In the genomic region with DNA sequence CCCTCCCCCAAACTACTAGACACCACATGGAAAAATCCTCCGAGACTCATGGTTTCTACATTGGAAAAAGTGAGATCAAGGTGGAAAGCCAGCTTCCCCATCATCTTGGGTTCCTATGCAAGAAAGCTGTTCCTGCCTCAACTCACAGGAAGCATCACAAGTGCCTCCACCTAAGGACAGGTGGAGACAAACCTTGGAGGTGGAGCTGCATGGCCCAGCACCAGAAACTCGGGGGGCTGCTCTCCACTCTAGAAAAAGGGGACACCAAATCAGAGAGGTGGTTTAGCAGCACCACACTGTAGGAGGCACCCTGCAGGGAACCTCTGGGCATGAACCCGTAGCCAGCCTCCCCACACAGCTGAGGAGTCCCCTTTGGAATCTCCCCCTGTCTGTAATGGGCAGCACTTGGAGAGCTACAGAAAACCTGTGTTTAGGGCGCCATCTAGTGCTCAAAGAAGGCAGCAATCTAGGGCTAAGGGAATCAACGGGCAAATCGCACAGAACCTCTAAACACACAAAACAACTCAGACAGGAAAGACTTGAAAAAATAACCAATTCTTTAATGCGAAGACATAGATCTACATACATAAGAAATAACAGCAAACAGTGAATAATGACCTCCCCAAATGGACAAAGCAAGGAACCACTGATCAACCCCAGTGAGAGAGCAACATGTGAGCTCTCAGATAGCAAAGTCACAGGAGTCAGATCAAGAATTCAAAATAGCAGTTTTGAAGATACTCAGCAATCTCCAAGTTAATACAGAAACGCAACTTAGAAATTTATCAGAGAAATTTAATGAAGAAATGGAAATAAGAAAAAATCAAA, we compare ENCODE assay signal across 9 cellular contexts. TPM values are rescaled to one million over a fixed set of nuclear protein-coding genes. Genes with fewer than 3 reads are reported as not detected.
DNase-seq lines count a peak whose midpoint lies in the region; ATAC-seq and TF ChIP-seq lines count a peak whose summit lies in the region.
"Had no signal": no experiment of that assay in that cellular context is flagged by ENCODE, and none has a peak within 500 bp of the region (broad histone marks: within the 10 kb centered on the region; RNA-seq: fewer than 3 reads in every experiment).

No MANE protein-coding gene starts in this region.

- ATAC-seq in left cardiac atrium (peak; percentile 67 to 82), GM18520 (IDR thresholded peaks at IDR 0.05; ENCODE audit: unreplicated experiment) (no peak)

- DNase-seq in Caco-2 = peak; percentile 52
- DNase-seq in GM20000 (ENCODE audit: low spot score) = peak; percentile 51
- peak; percentile 62 to 63 for DNase-seq in Kasumi-1 (lab: John Stamatoyannopoulos, UW)
- peak; percentile 3 for DNase-seq in SKM-1 (lab: John Stamatoyannopoulos, UW; ENCODE audit: unreplicated experiment)
- DNase-seq in activated naive CD8-positive, alpha-beta T cell treated with anti-CD3 and anti-CD28 coated beads, Interleukin-2, amount 50 U/mL, for 16 hours (ENCODE audit: low read depth, low spot score) = peak; percentile 1
- peak; percentile 54 for DNase-seq in left cardiac atrium
- no peak for DNase-seq in retinal pigment epithelial cell (ENCODE audit: low read depth)

- no peaks in the 10 kb centered on the region for H3K27me3 ChIP-seq in Caco-2 (replicated peaks; ENCODE audit: control insufficient read depth, insufficient read depth, low read length)

- TF ChIP-seq CTCF in Caco-2 (IDR thresholded peaks at IDR 0.05; ENCODE audit: insufficient read depth in 1 of 2, low read depth in 1 of 2, low read length in 1 of 2, severe bottlenecking in 1 of 2, unreplicated experiment in 1 of 2) (peak; percentile 45 to 68), GM20000 (IDR thresholded peaks at IDR 0.05; ENCODE audit: extremely low read depth, missing control alignments) (peak; percentile 63), retinal pigment epithelial cell (conservative IDR thresholded peaks at IDR 0.05; ENCODE audit: low read depth, low read length) (peak; percentile 83)

- BruUV-seq in Caco-2 (replicated peaks; lab: Mats Ljungman, UMichigan) = no TSS peak

- H3K4me3 Mint-ChIP-seq in Caco-2 (ENCODE audit: unreplicated experiment) = peak overlapping the region; percentile 40

- CTCF ChIA-PET in Caco-2 (lab: Charles Lee) = interaction anchor here (0.5 to 0.6 kb wide), 2 partner anchors 348 to 349 kb away, joined by 3 to 5 read pairs; no protein-coding TSS in a partner anchor

- peaks cover 9% of the 10 kb centered on the region for H3K9me3 Mint-ChIP-seq in Caco-2 (ENCODE audit: unreplicated experiment)

- H3K36me3 Mint-ChIP-seq in Caco-2 (ENCODE audit: insufficient read depth, unreplicated experiment) = no peaks in the 10 kb centered on the region

- intact Hi-C loops in Caco-2 (cut with micrococcal nuclease; ENCODE audit: unreplicated experiment) (loop anchor here (1.0 kb wide), 1 partner anchor 232 kb away; no protein-coding TSS in a partner anchor), left cardiac atrium (cut with DNase I) (no loop called here)

- POLR2A ChIA-PET in Caco-2 (lab: Charles Lee) = no interaction called here

- peaks cover 6% of the 10 kb centered on the region for H3K27me3 Mint-ChIP-seq in Caco-2 (ENCODE audit: insufficient read depth, unreplicated experiment)

- no peak overlapping the region for H3K4me3 ChIP-seq in Caco-2 (ENCODE audit: low read depth, low read length)
- H3K4me3 ChIP-seq in retinal pigment epithelial cell (ENCODE audit: low read length) = no peak overlapping the region

- H3K4me1 Mint-ChIP-seq in Caco-2 (ENCODE audit: low read depth, unreplicated experiment) = peaks cover 7% of the 10 kb centered on the region

- H3K4me1 ChIP-seq in Caco-2 = no peaks in the 10 kb centered on the region

- no peaks in the 10 kb centered on the region for H3K9me3 ChIP-seq in Caco-2

- H3K27ac Mint-ChIP-seq in Caco-2 (ENCODE audit: unreplicated experiment) = no peak overlapping the region

- H3K36me3 ChIP-seq in Caco-2 (ENCODE audit: control insufficient read depth, insufficient read depth, low read length) = no peaks in the 10 kb centered on the region

RNA-seq across cellular contexts. Expression of a gene that starts 37.0 kb away (rescaled TPM):
- total RNA-seq in Caco-2 (2022) = 16.5 and 17.2 TPM in 2 replicates
- 1 to 10 TPM; 5.9 to 7.7 TPM for total RNA-seq in left cardiac atrium

RNA-seq across cellular contexts. Expression of a gene that starts 55.2 kb away (rescaled TPM):
- total RNA-seq in Caco-2 (2022) (not detected in 2 replicates), left cardiac atrium (not detected)
- total RNA-seq: activated CD8-positive, alpha-beta memory T cell treated with anti-CD3 and anti-CD28 coated beads for 36 hours had no signal
